In the genomic region with DNA sequence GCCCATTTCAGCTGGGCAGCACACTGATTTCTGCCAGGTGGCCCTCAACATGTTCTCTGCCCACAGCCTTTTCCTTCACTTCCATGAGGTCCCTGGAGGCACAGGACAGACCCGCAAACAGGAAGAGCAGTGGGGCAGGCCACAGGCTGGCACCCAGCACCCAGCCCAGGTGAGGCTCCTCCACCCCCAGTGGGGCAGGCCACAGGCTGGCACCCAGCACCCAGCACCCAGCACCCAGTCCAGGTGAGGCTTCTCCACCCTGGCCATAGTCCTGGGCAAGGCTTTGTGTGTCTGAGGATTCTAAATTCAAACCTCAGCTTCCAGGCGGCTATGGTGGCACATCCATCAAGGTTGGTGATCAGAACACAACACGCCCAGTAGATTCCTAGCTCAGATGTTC, we compare ENCODE assay signal across 17 cellular contexts.
DNase-seq lines count a peak whose midpoint lies in the region; ATAC-seq and TF ChIP-seq lines count a peak whose summit lies in the region.
"Had no signal": no experiment of that assay in that cellular context is flagged by ENCODE, and none has a peak within 500 bp of the region (broad histone marks: within the 10 kb centered on the region; RNA-seq: fewer than 3 reads in every experiment).

No MANE protein-coding gene starts in this region.

- DNase-seq in activated effector memory CD4-positive, alpha-beta T cell treated with anti-CD3 and anti-CD28 coated beads, Interleukin-2, amount 50 U/mL, for 16 hours, result peak; percentile 54
- no peak for DNase-seq in activated effector memory CD4-positive, alpha-beta T cell treated with Interleukin-2 at 50 U/mL for 16 hours
- DNase-seq in mesenteric fat pad (ENCODE audit: low spot score) (peak; percentile 39), erythroblast (lab: John Stamatoyannopoulos, UW) (no peak), Karpas-422 (no peak), AML-193 (lab: John Stamatoyannopoulos, UW) (no peak)
- DNase-seq: Calu3; CD8-positive, alpha-beta T cell; DMS53; DND-41; EL had no signal

- no peaks in the 10 kb centered on the region for H3K9me2 ChIP-seq in Karpas-422 (replicated peaks; ENCODE audit: insufficient read depth, low read length)

- peaks cover 53% of the 10 kb centered on the region for H3K27me3 Mint-ChIP-seq in stimulated activated memory B cell treated with anti-CD40 and anti-IgM and Interleukin-4, amounts not matched to agents 10 μg/mL and 1 μg/mL and 100 μg/mL, for 72 hours

- H3K27ac Mint-ChIP-seq in stimulated activated memory B cell treated with anti-CD40 and anti-IgM and Interleukin-4, amounts not matched to agents 10 μg/mL and 1 μg/mL and 100 μg/mL, for 72 hours, result no peak overlapping the region
- H3K27ac Mint-ChIP-seq: CD8-positive, alpha-beta T cell had no signal

- no peaks in the 10 kb centered on the region for H3K27me3 ChIP-seq in Karpas-422 (ENCODE audit: low read length)
- H3K27me3 ChIP-seq: BLaER1 had no signal

- H3K9ac ChIP-seq in Karpas-422 (ENCODE audit: low read length), result no peak overlapping the region
- H3K9ac ChIP-seq: BLaER1 had no signal

- no peak overlapping the region for H3K4me3 ChIP-seq in Karpas-422 (ENCODE audit: low read length)
- H3K4me3 ChIP-seq: A549, BLaER1, HAP-1 had no signal

- 0 out of 2 replicates have a peak, but pooled peaks cover 3% of the 10 kb centered on the region for H4K20me1 ChIP-seq in Karpas-422 (ENCODE audit: insufficient read depth, low read depth, low read length)
- H4K20me1 ChIP-seq: BLaER1 had no signal

- TF ChIP-seq POLR2A in erythroblast (IDR thresholded peaks at IDR 0.05; ENCODE audit: low read length), result no peak

- no peaks in the 10 kb centered on the region for H3K36me3 ChIP-seq in Karpas-422 (ENCODE audit: insufficient read depth, low read length)
- H3K36me3 ChIP-seq: BLaER1, HAP-1 had no signal

- no peaks in the 10 kb centered on the region for H3K4me1 ChIP-seq in Karpas-422 (ENCODE audit: low read length)
- H3K4me1 ChIP-seq: A549, HAP-1 had no signal

- H3K9me3 ChIP-seq in Karpas-422 (ENCODE audit: low read length), result no peaks in the 10 kb centered on the region
- H3K9me3 ChIP-seq: BLaER1, HAP-1 had no signal

- H3K4me2 ChIP-seq in Karpas-422 (ENCODE audit: low read depth, low read length, poor library complexity, severe bottlenecking), result no peak overlapping the region
- H3K4me2 ChIP-seq: A549, BLaER1 had no signal

- H3K4me1 Mint-ChIP-seq in stimulated activated memory B cell treated with anti-CD40 and anti-IgM and Interleukin-4, amounts not matched to agents 10 μg/mL and 1 μg/mL and 100 μg/mL, for 72 hours, result no peaks in the 10 kb centered on the region

- no peak overlapping the region for H3K4me3 Mint-ChIP-seq in stimulated activated memory B cell treated with anti-CD40 and anti-IgM and Interleukin-4, amounts not matched to agents 10 μg/mL and 1 μg/mL and 100 μg/mL, for 72 hours
- H3K4me3 Mint-ChIP-seq: CD8-positive, alpha-beta T cell had no signal

- no peak overlapping the region for H3K27ac ChIP-seq in Karpas-422 (ENCODE audit: low read length)
- H3K27ac ChIP-seq: 22Rv1, BLaER1, HL-60 had no signal

- no peaks in the 10 kb centered on the region for H3K79me2 ChIP-seq in Karpas-422 (ENCODE audit: low read length)

- H3K36me3 Mint-ChIP-seq in stimulated activated memory B cell treated with anti-CD40 and anti-IgM and Interleukin-4, amounts not matched to agents 10 μg/mL and 1 μg/mL and 100 μg/mL, for 72 hours, result no peaks in the 10 kb centered on the region
- H3K36me3 Mint-ChIP-seq: CD8-positive, alpha-beta T cell had no signal

- peak; percentile 51 for ATAC-seq in stimulated activated memory B cell treated with anti-CD40 and anti-IgM and Interleukin-4, amounts not matched to agents 10 μg/mL and 1 μg/mL and 100 μg/mL, for 72 hours
- ATAC-seq: A549; CD8-positive, alpha-beta T cell had no signal

- no peak overlapping the region for H2AFZ ChIP-seq in Karpas-422 (ENCODE audit: low read length)

- peaks cover 2% of the 10 kb centered on the region for H3K9me3 Mint-ChIP-seq in stimulated activated memory B cell treated with anti-CD40 and anti-IgM and Interleukin-4, amounts not matched to agents 10 μg/mL and 1 μg/mL and 100 μg/mL, for 72 hours
- H3K9me3 Mint-ChIP-seq: CD8-positive, alpha-beta T cell had no signal

Comparison
In these comparisons a context has a peak if more than half of its experiments do, and no peak if none do; other contexts are left out.
1. DNase-seq: peak in activated effector memory CD4-positive, alpha-beta T cell treated with anti-CD3 and anti-CD28 coated beads, Interleukin-2, amount 50 U/mL, for 16 hours (single experiment) and mesenteric fat pad (single experiment); none in activated effector memory CD4-positive, alpha-beta T cell treated with Interleukin-2 at 50 U/mL for 16 hours (single experiment), erythroblast (0 of 2), Karpas-422 (single experiment) and AML-193 (0 of 2).